Comparison of ENCODE assay signal across 12 cellular contexts in the genomic region with DNA sequence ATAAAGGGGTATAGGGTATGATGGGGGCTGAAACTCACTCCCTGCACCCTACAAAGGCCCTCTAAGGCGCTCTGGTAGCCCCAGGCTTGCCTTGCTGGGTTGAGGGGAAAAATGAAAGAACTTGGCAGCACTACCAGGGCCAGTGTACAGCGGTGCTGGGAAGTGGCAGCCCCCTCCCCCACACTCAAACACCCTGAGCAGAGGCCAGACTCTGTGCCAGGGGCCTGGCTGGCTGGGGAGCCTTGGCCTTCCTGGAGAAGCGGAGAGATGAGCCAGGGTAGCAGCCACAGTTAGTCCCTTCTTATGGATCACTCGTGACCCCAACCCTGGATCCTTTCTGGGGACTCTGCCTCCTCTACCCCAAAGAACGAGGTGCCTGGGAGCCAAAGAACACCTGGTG. TPM values are rescaled to one million over a fixed set of nuclear protein-coding genes. Genes with fewer than 3 reads are reported as not detected.
A peak's percentile ranks its signal among the peaks of the same experiment; 100 is the strongest.
DNase-seq lines count a peak whose midpoint lies in the region; ATAC-seq, FAIRE-seq and TF ChIP-seq lines count a peak whose summit lies in the region.
"Had no signal": no experiment of that assay in that cellular context is flagged by ENCODE, and none has a peak within 500 bp of the region (broad histone marks: within the 10 kb centered on the region; RNA-seq: fewer than 3 reads in every experiment).

No MANE protein-coding gene starts in this region.

- H3K79me1 ChIP-seq in H9 (ENCODE audit: insufficient read depth, low read depth, low read length, poor library complexity, severe bottlenecking): no peaks in the 10 kb centered on the region

- no peak overlapping the region for H2BK12ac ChIP-seq in H9 (ENCODE audit: insufficient read length, low read depth, low read length)

- peaks cover 12% of the 10 kb centered on the region for H3K23me2 ChIP-seq in H9 (ENCODE audit: insufficient read length, low read depth, low read length, poor library complexity, severe bottlenecking)

- H3K27me3 ChIP-seq in CD4-positive, alpha-beta T cell (ENCODE audit: control insufficient read depth, insufficient read depth, low read length): no peaks in the 10 kb centered on the region
- H3K27me3 ChIP-seq in H9 (ENCODE audit: insufficient read depth, low read length): no peaks in the 10 kb centered on the region
- no peaks in the 10 kb centered on the region for H3K27me3 ChIP-seq in endodermal cell (ENCODE audit: control insufficient read depth, insufficient read depth, low read length, poor library complexity, severe bottlenecking)

- intact Hi-C loops in CD4-positive, alpha-beta T cell (cut with DNase I, micrococcal nuclease): loop anchor here in 1 of 2 experiments (5.0 kb wide), 1 partner anchor 49 kb away; a partner anchor contains a TSS

- H4K8ac ChIP-seq in H9 (replicated peaks; ENCODE audit: insufficient read length, low read depth, low read length): no peak overlapping the region

- H2BK15ac ChIP-seq in H9 (ENCODE audit: low read depth, low read length): no peak overlapping the region

- no peak overlapping the region for H4K5ac ChIP-seq in H9 (ENCODE audit: insufficient read length, low read depth, low read length)

- CTCF ChIA-PET in CD4-positive, alpha-beta T cell (lab: Charles Lee): interaction anchor here (1.6 kb wide), 1 partner anchor 84 kb away, joined by 6 read pairs; no protein-coding TSS in a partner anchor

- no peak overlapping the region for H3K18ac ChIP-seq in H9 (ENCODE audit: insufficient read length, low read depth, low read length)

- no peak overlapping the region for H3K14ac ChIP-seq in H9 (ENCODE audit: insufficient read depth, low read length)

- no peak overlapping the region for H2AFZ ChIP-seq in H9 (ENCODE audit: low read length)

- no peak for TF ChIP-seq CTCF in CD4-positive, alpha-beta T cell (IDR thresholded peaks at IDR 0.05)
- no peak for TF ChIP-seq CTCF in H9 (conservative IDR thresholded peaks at IDR 0.05)
- TF ChIP-seq CTCF in neural crest cell (conservative IDR thresholded peaks at IDR 0.05): no peak
- no peak for TF ChIP-seq CTCF in endodermal cell (conservative IDR thresholded peaks at IDR 0.05)

- H2BK120ac ChIP-seq in H9 (ENCODE audit: low read depth, low read length, poor library complexity, severe bottlenecking): no peak overlapping the region

- H2BK20ac ChIP-seq in H9 (ENCODE audit: low read depth, low read length, poor library complexity, severe bottlenecking): no peak overlapping the region

- POLR2A ChIA-PET in CD4-positive, alpha-beta T cell (lab: Charles Lee): interaction anchor here (0.7 to 8.5 kb wide), 11 partner anchors 13 to 195 kb away, joined by 3 to 131 read pairs (median 10); a partner anchor contains a TSS

- no peak overlapping the region for H2AK5ac ChIP-seq in H9 (ENCODE audit: insufficient read length, low read length)

- H3K4me3 ChIP-seq in endodermal cell (ENCODE audit: low read length): no peak overlapping the region

- no peak overlapping the region for H2BK5ac ChIP-seq in H9 (ENCODE audit: insufficient read length, low read length)

- H3K9ac ChIP-seq in H9 (ENCODE audit: extremely low read depth, insufficient read length, low read length) (no peak overlapping the region), endodermal cell (ENCODE audit: extremely low read depth, low read length, poor library complexity, severe bottlenecking) (no peak overlapping the region)

- H4K91ac ChIP-seq in H9 (ENCODE audit: insufficient read length, low read depth, low read length): no peak overlapping the region

- no peak overlapping the region for H3K4ac ChIP-seq in H9 (ENCODE audit: low read depth, low read length)

- no peak for DNase-seq in CD4-positive, alpha-beta T cell
- DNase-seq in H9 (no peak), neural crest cell (ENCODE audit: low read depth, low spot score) (no peak), RCC 7860 (ENCODE audit: low spot score) (no peak), endodermal cell (no peak), DMS153 (lab: John Stamatoyannopoulos, UW) (no peak)
- DNase-seq in activated naive CD8-positive, alpha-beta T cell treated with anti-CD3 and anti-CD28 coated beads, Interleukin-2, amount 50 U/mL, for 24 hours: no peak
- DNase-seq: foreskin fibroblast, SHP77 treated with DMSO at 0.1 percent for 48 hours had no signal

- H3K4me1 Mint-ChIP-seq in CD4-positive, alpha-beta T cell (ENCODE audit: low read depth): peaks cover 43% of the 10 kb centered on the region
- H3K4me1 Mint-ChIP-seq in H9 (peaks cover 20 to 25% of the 10 kb centered on the region in 2 experiments), neural crest cell (peaks cover 14% of the 10 kb centered on the region), endodermal cell (peaks cover 9% of the 10 kb centered on the region)
- H3K4me1 Mint-ChIP-seq in activated naive CD8-positive, alpha-beta T cell treated with anti-CD3 and anti-CD28 coated beads, Interleukin-2, amount 50 U/mL, for 24 hours: peaks cover 38% of the 10 kb centered on the region

- no peak for ATAC-seq in CD4-positive, alpha-beta T cell (ENCODE audit: poor library complexity)
- ATAC-seq in activated naive CD8-positive, alpha-beta T cell treated with anti-CD3 and anti-CD28 coated beads, Interleukin-2, amount 50 U/mL, for 24 hours: no peak

- no peaks in the 10 kb centered on the region for H3K36me3 ChIP-seq in endodermal cell (ENCODE audit: control insufficient read depth, insufficient read depth, low read length)

- no peaks in the 10 kb centered on the region for H3K36me3 Mint-ChIP-seq in CD4-positive, alpha-beta T cell (ENCODE audit: low read depth)
- peaks cover 0 to 4% (median 0%) of the 10 kb centered on the region in 3 experiments; a peak in 2 of 7 replicates for H3K36me3 Mint-ChIP-seq in H9 (ENCODE audit: insufficient read depth in 1 of 3, low read depth in 3 of 3)
- no peaks in the 10 kb centered on the region for H3K36me3 Mint-ChIP-seq in activated naive CD8-positive, alpha-beta T cell treated with anti-CD3 and anti-CD28 coated beads, Interleukin-2, amount 50 U/mL, for 24 hours (ENCODE audit: low read depth)
- H3K36me3 Mint-ChIP-seq in neural crest cell (ENCODE audit: low read depth): no peaks in the 10 kb centered on the region
- peaks cover 4% of the 10 kb centered on the region for H3K36me3 Mint-ChIP-seq in endodermal cell (ENCODE audit: low read depth)

- WGBS in H9 (ENCODE audit: extremely low coverage, insufficient read length, low lambda C conversion rate): no CpG with 5 or more reads among the region's 5 CpGs
- 94% methylated on average over 5 of the region's 5 CpGs; no CpG with 5 or more reads in 1 of the 2 experiments for WGBS in endodermal cell (ENCODE audit: insufficient coverage in 1 of 2, insufficient read length in 1 of 2), 2 experiments

- no peaks in the 10 kb centered on the region for H3K9me3 Mint-ChIP-seq in CD4-positive, alpha-beta T cell
- H3K9me3 Mint-ChIP-seq in H9 (no peaks in the 10 kb centered on the region), neural crest cell (no peaks in the 10 kb centered on the region), endodermal cell (no peaks in the 10 kb centered on the region)
- no peaks in the 10 kb centered on the region for H3K9me3 Mint-ChIP-seq in activated naive CD8-positive, alpha-beta T cell treated with anti-CD3 and anti-CD28 coated beads, Interleukin-2, amount 50 U/mL, for 24 hours

- no peak overlapping the region for H3K56ac ChIP-seq in H9 (ENCODE audit: insufficient read length, low read depth, low read length)

- H4K20me1 ChIP-seq in H9 (ENCODE audit: control insufficient read depth, insufficient read depth, insufficient read length): no peaks in the 10 kb centered on the region

- no peaks in the 10 kb centered on the region for H3K9me3 ChIP-seq in CD4-positive, alpha-beta T cell (ENCODE audit: control insufficient read depth, low read length)
- H3K9me3 ChIP-seq in H9 (ENCODE audit: control insufficient read depth, low read depth, low read length): no peaks in the 10 kb centered on the region
- no peaks in the 10 kb centered on the region for H3K9me3 ChIP-seq in endodermal cell (ENCODE audit: control insufficient read depth, low read length)

- no peak for FAIRE-seq in RCC 7860 (lab: Jason Lieb, UNC)

- H3K27ac Mint-ChIP-seq in CD4-positive, alpha-beta T cell: peak overlapping the region; percentile 88
- H3K27ac Mint-ChIP-seq in H9: peak overlapping the region in 1 of 3 experiments; percentile 35; a peak in 1 of 7 replicates
- H3K27ac Mint-ChIP-seq in activated naive CD8-positive, alpha-beta T cell treated with anti-CD3 and anti-CD28 coated beads, Interleukin-2, amount 50 U/mL, for 24 hours: peak overlapping the region; percentile 62
- H3K27ac Mint-ChIP-seq in neural crest cell (ENCODE audit: unreplicated experiment): no peak overlapping the region
- H3K27ac Mint-ChIP-seq in endodermal cell: no peak overlapping the region

- peak overlapping the region; percentile 54 for H3K4me3 Mint-ChIP-seq in CD4-positive, alpha-beta T cell
- H3K4me3 Mint-ChIP-seq in H9: peak overlapping the region; percentile 10 to 26; a peak in 3 of 5 replicates
- no peak overlapping the region for H3K4me3 Mint-ChIP-seq in activated naive CD8-positive, alpha-beta T cell treated with anti-CD3 and anti-CD28 coated beads, Interleukin-2, amount 50 U/mL, for 24 hours
- H3K4me3 Mint-ChIP-seq in neural crest cell: peak overlapping the region; percentile 64
- H3K4me3 Mint-ChIP-seq in endodermal cell: no peak overlapping the region

- no peaks in the 10 kb centered on the region for H3K27me3 Mint-ChIP-seq in CD4-positive, alpha-beta T cell
- H3K27me3 Mint-ChIP-seq in H9 (ENCODE audit: low read depth) (peaks cover 5% of the 10 kb centered on the region), neural crest cell (ENCODE audit: low read depth) (no peaks in the 10 kb centered on the region), endodermal cell (ENCODE audit: insufficient read depth) (no peaks in the 10 kb centered on the region)
- H3K27me3 Mint-ChIP-seq in activated naive CD8-positive, alpha-beta T cell treated with anti-CD3 and anti-CD28 coated beads, Interleukin-2, amount 50 U/mL, for 24 hours: no peaks in the 10 kb centered on the region

- H3K4me1 ChIP-seq in H9 (ENCODE audit: insufficient read depth, low read length): no peaks in the 10 kb centered on the region; the same call in 1 of the 2 replicates
- no peaks in the 10 kb centered on the region for H3K4me1 ChIP-seq in endodermal cell (ENCODE audit: control insufficient read depth, insufficient read depth, low read length)

- H3T11ph ChIP-seq in H9 (ENCODE audit: low read length): no peak overlapping the region

- H3K23ac ChIP-seq in H9 (ENCODE audit: insufficient read length, low read depth, low read length): no peak overlapping the region

- no peaks in the 10 kb centered on the region for H3K79me2 ChIP-seq in H9 (ENCODE audit: insufficient read depth, low read length)

- H3K27ac ChIP-seq in CD4-positive, alpha-beta T cell (ENCODE audit: low read depth, low read length): peak overlapping the region; percentile 17
- H3K27ac ChIP-seq in H9 (ENCODE audit: insufficient read length, low read depth, low read length) (no peak overlapping the region), endodermal cell (ENCODE audit: low read depth, low read length) (no peak overlapping the region)
- H3K27ac ChIP-seq: HL-60 had no signal

- no peak overlapping the region for H3K4me2 ChIP-seq in H9 (ENCODE audit: insufficient read depth, insufficient read length, low read length)

RNA-seq across cellular contexts. Expression of a gene that starts 2.7 kb away (rescaled TPM):
- 10 to 100 TPM; 49.9 to 52.4 TPM for total RNA-seq in CD4-positive, alpha-beta T cell
- total RNA-seq in H9 (2021) (46.9 and 53.6 TPM in 2 replicates), neural crest cell (37.3 and 40.8 TPM in 2 replicates), endodermal cell (10 to 100 TPM; 67.4 to 87.8 TPM)
- polyA plus RNA-seq in endodermal cell (2013, experiment 1 of 2): 60.9 TPM
- polyA plus RNA-seq in endodermal cell (2013, experiment 2 of 2): 57.1 TPM

RNA-seq across cellular contexts. Expression of a gene that starts 11.2 kb away (rescaled TPM):
- total RNA-seq in CD4-positive, alpha-beta T cell: 1 to 10 TPM; 7.5 to 8.5 TPM
- 0.09 TPM in 1 of 2 replicates, not detected in the other for total RNA-seq in H9 (2021)
- not detected in 2 replicates for total RNA-seq in neural crest cell
- not detected for total RNA-seq in endodermal cell
- polyA plus RNA-seq in endodermal cell (2013, experiment 1 of 2): not detected
- not detected for polyA plus RNA-seq in endodermal cell (2013, experiment 2 of 2)
- total RNA-seq: temporal lobe had no signal

RNA-seq across cellular contexts. Expression of a gene that starts 13.8 kb away (rescaled TPM):
- not detected for total RNA-seq in CD4-positive, alpha-beta T cell
- total RNA-seq in H9 (2021) (not detected in 2 replicates), neural crest cell (not detected in 2 replicates), endodermal cell (not detected)
- polyA plus RNA-seq in endodermal cell (2013, experiment 1 of 2): not detected
- not detected for polyA plus RNA-seq in endodermal cell (2013, experiment 2 of 2)
- total RNA-seq: dermis microvascular lymphatic vessel endothelial cell, temporal lobe had no signal

RNA-seq across cellular contexts. Expression of a gene that starts 16.5 kb away (rescaled TPM):
- total RNA-seq in CD4-positive, alpha-beta T cell: 100 to 1,000 TPM; 115 to 117 TPM
- total RNA-seq in H9 (2021) (31.9 and 35.6 TPM in 2 replicates), neural crest cell (48.7 and 50.1 TPM in 2 replicates), endodermal cell (10 to 100 TPM; 27.6 to 33.8 TPM)
- polyA plus RNA-seq in endodermal cell (2013, experiment 1 of 2): 43.1 TPM
- 41.1 TPM for polyA plus RNA-seq in endodermal cell (2013, experiment 2 of 2)

RNA-seq across cellular contexts. Expression of a gene that starts 23.1 kb away (rescaled TPM):
- total RNA-seq in CD4-positive, alpha-beta T cell: 10 to 100 TPM; 25.8 to 30.2 TPM
- total RNA-seq in H9 (2021): 80.9 and 86.4 TPM in 2 replicates
- total RNA-seq in neural crest cell: 79.0 and 89.5 TPM in 2 replicates
- total RNA-seq in endodermal cell: 100 to 1,000 TPM; 112 to 131 TPM
- 69.5 TPM for polyA plus RNA-seq in endodermal cell (2013, experiment 1 of 2)
- polyA plus RNA-seq in endodermal cell (2013, experiment 2 of 2): 67.8 TPM

Comparison
In these comparisons a context has a peak if more than half of its experiments do, and no peak if none do; other contexts are left out.
1. H3K27ac Mint-ChIP-seq: peak in CD4-positive, alpha-beta T cell (single experiment) and activated naive CD8-positive, alpha-beta T cell treated with anti-CD3 and anti-CD28 coated beads, Interleukin-2, amount 50 U/mL, for 24 hours (single experiment); none in neural crest cell (single experiment) and endodermal cell (single experiment).
2. H3K4me3 Mint-ChIP-seq: peak in CD4-positive, alpha-beta T cell (single experiment), H9 (2 of 2) and neural crest cell (single experiment); none in activated naive CD8-positive, alpha-beta T cell treated with anti-CD3 and anti-CD28 coated beads, Interleukin-2, amount 50 U/mL, for 24 hours (single experiment) and endodermal cell (single experiment).